In genomic region chr18:44887227-44887631, GRCh38 we compare ENCODE assay signal across 8 cellular contexts.
A peak's percentile ranks its signal among the peaks of the same experiment; 100 is the strongest.
DNase-seq lines count a peak whose midpoint lies in the region; ATAC-seq, FAIRE-seq and TF ChIP-seq lines count a peak whose summit lies in the region.

No MANE protein-coding gene starts in this region.

- H3K4me2 ChIP-seq in astrocyte (ENCODE audit: low read length), result no peak overlapping the region

- peaks cover 7% of the 10 kb centered on the region for H3K4me1 Mint-ChIP-seq in astrocyte (ENCODE audit: low read depth, unreplicated experiment)

- FAIRE-seq in astrocyte (lab: Jason Lieb, UNC), result no peak

- H4K20me1 ChIP-seq in astrocyte (ENCODE audit: insufficient read depth, low read length), result no peaks in the 10 kb centered on the region

- no peak for TF ChIP-seq CTCF in GM10248 (IDR thresholded peaks at IDR 0.05; ENCODE audit: control extremely low read depth, extremely low read depth, low read depth, missing control alignments)
- TF ChIP-seq CTCF in astrocyte (IDR thresholded peaks at IDR 0.05; ENCODE audit: insufficient read depth, low read depth, low read length), result no peak
- TF ChIP-seq CTCF in omental fat pad (IDR thresholded peaks at IDR 0.05), result no peak

- H3K27me3 Mint-ChIP-seq in astrocyte (ENCODE audit: low read depth, unreplicated experiment), result no peaks in the 10 kb centered on the region

- DNase-seq in GM10248 (ENCODE audit: extremely low spot score) (peak; percentile 32), astrocyte (ENCODE audit: low read depth) (peak; percentile 74), omental fat pad (ENCODE audit: low spot score) (no peak), NCI-H1930 (lab: John Stamatoyannopoulos, UW) (no peak), NCI-H1092 (lab: John Stamatoyannopoulos, UW) (no peak), D341Med (ENCODE audit: low spot score) (no peak)

- H3K4me3 Mint-ChIP-seq in astrocyte (ENCODE audit: unreplicated experiment), result no peak overlapping the region

- peaks cover 4% of the 10 kb centered on the region; the same call in 1 of the 2 replicates for H3K4me1 ChIP-seq in HUES48 (ENCODE audit: control insufficient read depth, insufficient read depth, low read length)
- H3K4me1 ChIP-seq in astrocyte (ENCODE audit: insufficient read depth, low read length), result no peaks in the 10 kb centered on the region

- H3K36me3 ChIP-seq in HUES48 (ENCODE audit: control insufficient read depth, insufficient read depth, low read length), result no peaks in the 10 kb centered on the region
- H3K36me3 ChIP-seq in astrocyte (ENCODE audit: insufficient read depth, low read length), result no peaks in the 10 kb centered on the region

- H3K9me3 ChIP-seq in HUES48 (ENCODE audit: control insufficient read depth, insufficient read depth, low read length) (peaks cover 13% of the 10 kb centered on the region; the same call in 1 of the 2 replicates), astrocyte (ENCODE audit: insufficient read depth, low read depth, low read length) (no peaks in the 10 kb centered on the region)

- H3K4me3 ChIP-seq in HUES48 (ENCODE audit: low read depth, low read length) (no peak overlapping the region), astrocyte (ENCODE audit: insufficient read depth, low read depth, low read length) (no peak overlapping the region)

- H3K27me3 ChIP-seq in HUES48 (ENCODE audit: control insufficient read depth, insufficient read depth, low read length), result no peaks in the 10 kb centered on the region
- no peaks in the 10 kb centered on the region for H3K27me3 ChIP-seq in astrocyte (ENCODE audit: insufficient read depth, low read length)

- H3K9me3 Mint-ChIP-seq in astrocyte (ENCODE audit: unreplicated experiment), result peaks cover 6% of the 10 kb centered on the region

- H3K27ac ChIP-seq in HUES48 (ENCODE audit: low read depth, low read length), result peak overlapping the region; percentile 46
- H3K27ac ChIP-seq in astrocyte (ENCODE audit: low read depth, low read length), result no peak overlapping the region

- peaks cover 2% of the 10 kb centered on the region for H3K36me3 Mint-ChIP-seq in astrocyte (ENCODE audit: low read depth, unreplicated experiment)

- CTCF ChIA-PET in GM10248 (lab: Yijun Ruan, JAX), result interaction anchor here (0.7 to 3.0 kb wide), 8 partner anchors 9 to 49 kb away, joined by 3 to 11 read pairs (median 4); no protein-coding TSS in a partner anchor

- ATAC-seq in GM21447 (IDR thresholded peaks at IDR 0.05; ENCODE audit: unreplicated experiment) (peak; percentile 88), omental fat pad (ENCODE audit: low FRiP score) (peak; percentile 89)

- H2AFZ ChIP-seq in astrocyte (ENCODE audit: low read depth, low read length), result no peak overlapping the region

- peak overlapping the region; percentile 49 for H3K27ac Mint-ChIP-seq in astrocyte (ENCODE audit: unreplicated experiment)

- POLR2A ChIA-PET in GM10248 (lab: Yijun Ruan, JAX), result no interaction called here

- H3K79me2 ChIP-seq in astrocyte (ENCODE audit: insufficient read depth, low read length), result no peaks in the 10 kb centered on the region

- no peak overlapping the region for H3K9ac ChIP-seq in HUES48 (ENCODE audit: low read depth, low read length)
- no peak overlapping the region for H3K9ac ChIP-seq in astrocyte (ENCODE audit: low read length)

Comparison
In these comparisons a context has a peak if more than half of its experiments do, and no peak if none do; other contexts are left out.
1. DNase-seq: peak in GM10248 (single experiment) and astrocyte (single experiment); none in omental fat pad (single experiment), NCI-H1930 (0 of 2), NCI-H1092 (single experiment) and D341Med (single experiment).